In genomic region chr18:77061291-77061945, GRCh38 we compare ENCODE assay signal across 11 cellular contexts.
DNase-seq lines count a peak whose midpoint lies in the region; ATAC-seq and TF ChIP-seq lines count a peak whose summit lies in the region.
"Had no signal": no experiment of that assay in that cellular context is flagged by ENCODE, and none has a peak within 500 bp of the region (broad histone marks: within the 10 kb centered on the region; RNA-seq: fewer than 3 reads in every experiment).

No MANE protein-coding gene starts in this region.

- no peaks in the 10 kb centered on the region for H3K27me3 ChIP-seq in SJSA1 (replicated peaks)
- H3K27me3 ChIP-seq in esophagus squamous epithelium = no peaks in the 10 kb centered on the region
- H3K27me3 ChIP-seq in aorta (ENCODE audit: control insufficient read depth in 1 of 2, insufficient read depth in 2 of 2, low read length in 1 of 2) = no peaks in the 10 kb centered on the region

- WGBS in esophagus squamous epithelium, 2 donors = 57 to 80% methylated on average over 6 of the region's 6 CpGs
- 90 to 91% methylated on average over 6 of the region's 6 CpGs for WGBS in aorta, 2 donors

- H3K27me3 Mint-ChIP-seq in stimulated activated naive B cell treated with anti-CD40 and anti-IgM and Interleukin-4, amounts not matched to agents 10 μg/mL and 1 μg/mL and 100 μg/mL, for 72 hours = no peaks in the 10 kb centered on the region

- peak overlapping the region; percentile 65 to 73 for H3K4me3 Mint-ChIP-seq in stimulated activated naive B cell treated with anti-CD40 and anti-IgM and Interleukin-4, amounts not matched to agents 10 μg/mL and 1 μg/mL and 100 μg/mL, for 72 hours

- H3K36me3 ChIP-seq in SJSA1 (no peaks in the 10 kb centered on the region), esophagus squamous epithelium (peaks cover 0 to 26% (median 4%) of the 10 kb centered on the region in 3 donors), aorta (ENCODE audit: control insufficient read depth in 1 of 2, insufficient read depth in 2 of 2, low read length in 1 of 2) (peaks cover 0 to 2% of the 10 kb centered on the region in 2 donors)

- H3K4me1 Mint-ChIP-seq in stimulated activated naive B cell treated with anti-CD40 and anti-IgM and Interleukin-4, amounts not matched to agents 10 μg/mL and 1 μg/mL and 100 μg/mL, for 72 hours = peaks cover 45 to 74% of the 10 kb centered on the region in 2 donors

- H3K4me3 ChIP-seq in SJSA1 = no peak overlapping the region
- no peak overlapping the region for H3K4me3 ChIP-seq in esophagus squamous epithelium
- no peak overlapping the region for H3K4me3 ChIP-seq in aorta (ENCODE audit: low read length in 2 of 2)
- H3K4me3 ChIP-seq: GM23248 had no signal

- peak; percentile 8 to 12 for ATAC-seq in activated CD4-positive, CD25-positive, alpha-beta regulatory T cell treated with anti-CD3 and anti-CD28 coated beads, Interleukin-2, amount 50 U/mL, for 24 hours
- ATAC-seq in stimulated activated naive B cell treated with anti-CD40 and anti-IgM and Interleukin-4, amounts not matched to agents 10 μg/mL and 1 μg/mL and 100 μg/mL, for 72 hours (replicated peaks) = peak in 1 of 2 donors; percentile 13
- ATAC-seq in HG03520 (IDR thresholded peaks at IDR 0.05; ENCODE audit: unreplicated experiment) (no peak), aorta (ENCODE audit: low FRiP score) (no peak), HG02938 (IDR thresholded peaks at IDR 0.05; ENCODE audit: unreplicated experiment) (no peak)

- H3K9me3 ChIP-seq in SJSA1 (replicated peaks) (no peaks in the 10 kb centered on the region), esophagus squamous epithelium (no peaks in the 10 kb centered on the region), aorta (ENCODE audit: control insufficient read depth, low read length) (no peaks in the 10 kb centered on the region)

- H3K27ac ChIP-seq in SJSA1 = peak overlapping the region; percentile 70
- H3K27ac ChIP-seq in esophagus squamous epithelium = peak overlapping the region; percentile 39 to 89 (median 84)
- no peak overlapping the region for H3K27ac ChIP-seq in aorta (ENCODE audit: low read depth in 1 of 2, low read length in 2 of 2)
- H3K27ac ChIP-seq: 22Rv1, GM23248 had no signal

- TF ChIP-seq CTCF in esophagus squamous epithelium (IDR thresholded peaks at IDR 0.05) = no peak

- peaks cover 56 to 64% of the 10 kb centered on the region in 2 donors for H3K36me3 Mint-ChIP-seq in stimulated activated naive B cell treated with anti-CD40 and anti-IgM and Interleukin-4, amounts not matched to agents 10 μg/mL and 1 μg/mL and 100 μg/mL, for 72 hours

- peaks cover 0 to 7% of the 10 kb centered on the region in 2 donors for H3K9me3 Mint-ChIP-seq in stimulated activated naive B cell treated with anti-CD40 and anti-IgM and Interleukin-4, amounts not matched to agents 10 μg/mL and 1 μg/mL and 100 μg/mL, for 72 hours

- TF ChIP-seq POLR2A in esophagus squamous epithelium (IDR thresholded peaks at IDR 0.05) = no peak

- no peak for DNase-seq in activated CD4-positive, CD25-positive, alpha-beta regulatory T cell (lab: John Stamatoyannopoulos, UW)
- DNase-seq in SJSA1 (ENCODE audit: low read depth in 1 of 2, low spot score in 2 of 2) = peak in 1 of 2 experiments; percentile 76
- no peak for DNase-seq in esophagus squamous epithelium (lab: John Stamatoyannopoulos, UW)
- no peak for DNase-seq in stimulated activated naive B cell treated with anti-CD40 and anti-IgM and Interleukin-4, amounts not matched to agents 10 μg/mL and 1 μg/mL and 100 μg/mL, for 72 hours
- no peak for DNase-seq in aorta
- DNase-seq: GM23248, NCI-H2029 treated with DMSO at 0.1 percent for 48 hours had no signal

- peak overlapping the region; percentile 99 for H3K27ac Mint-ChIP-seq in stimulated activated naive B cell treated with anti-CD40 and anti-IgM and Interleukin-4, amounts not matched to agents 10 μg/mL and 1 μg/mL and 100 μg/mL, for 72 hours

- peaks cover 64% of the 10 kb centered on the region for H3K4me1 ChIP-seq in SJSA1 (replicated peaks)
- H3K4me1 ChIP-seq in esophagus squamous epithelium = peaks cover 14 to 64% (median 25%) of the 10 kb centered on the region in 3 donors
- H3K4me1 ChIP-seq in aorta (ENCODE audit: control insufficient read depth in 1 of 2, insufficient read depth in 2 of 2, low read length in 2 of 2) = no peaks in the 10 kb centered on the region

- intact Hi-C loops in esophagus squamous epithelium (cut with DNase I) = loop anchor here (10.0 kb wide), 1 partner anchor 73 kb away; the partner anchor contains the start of gene MBP
- intact Hi-C loops in aorta (cut with DNase I) = no loop called here

Comparison
In these comparisons a context has a peak if more than half of its experiments do, and no peak if none do; other contexts are left out.
1. ATAC-seq: peak in activated CD4-positive, CD25-positive, alpha-beta regulatory T cell treated with anti-CD3 and anti-CD28 coated beads, Interleukin-2, amount 50 U/mL, for 24 hours (2 of 2); none in HG03520 (single experiment), aorta (single experiment) and HG02938 (single experiment).
2. H3K27ac ChIP-seq: peak in SJSA1 (single experiment) and esophagus squamous epithelium (4 of 4); none in aorta (0 of 2).